ENCODE assay signal across 28 cellular contexts in genomic region chr19:4673216-4673615, GRCh38.
"Had no signal": no experiment of that assay in that cellular context is flagged by ENCODE, and none has a peak within 500 bp of the region (broad histone marks: within the 10 kb centered on the region; RNA-seq: fewer than 3 reads in every experiment).

No MANE protein-coding gene starts in this region.

- ATAC-seq: left colon; lower lobe of right lung; naive thymus-derived CD8-positive, alpha-beta T cell; stimulated activated effector memory CD8-positive, alpha-beta T cell treated with anti-CD3 and anti-CD28 coated beads, Interleukin-12 subunit alpha, Interleukin-12 subunit beta, amount 100 ng/mL, for 72 hours; stimulated activated naive CD8-positive, alpha-beta T cell treated with anti-CD3 and anti-CD28 coated beads, Interleukin-15, Interleukin-2, amounts not matched to agents 100 U/mL and 50 U/mL, for 24 hours had no signal

- FAIRE-seq: colon, endothelial cell of umbilical vein had no signal

- H3K9me3 Mint-ChIP-seq: endodermal cell; immature natural killer cell; naive thymus-derived CD8-positive, alpha-beta T cell; stimulated activated effector memory CD8-positive, alpha-beta T cell treated with anti-CD3 and anti-CD28 coated beads, Interleukin-12 subunit alpha, Interleukin-12 subunit beta, amount 100 ng/mL, for 72 hours; type B pancreatic cell had no signal

- DNase-seq: dorsolateral prefrontal cortex; effector CD4-positive, alpha-beta T cell; endodermal cell; erythroblast; esophagus squamous epithelium; foreskin melanocyte; hypothalamus; immature natural killer cell; islet precursor cell; left colon; left ventricle myocardium inferior; lower lobe of right lung; naive thymus-derived CD8-positive, alpha-beta T cell; sigmoid colon; stimulated activated CD4-positive, alpha-beta T cell treated with anti-CD3 and anti-CD28 coated beads, Interleukin-2, amount 100 ng/mL, for 24 hours; stimulated activated CD4-positive, alpha-beta T cell treated with anti-CD3 and anti-CD28 coated beads, Interleukin-4, amount 100 ng/mL, for 24 hours; stimulated activated naive CD8-positive, alpha-beta T cell treated with anti-CD3 and anti-CD28 coated beads, Interleukin-15, Interleukin-2, amounts not matched to agents 100 U/mL and 50 U/mL, for 24 hours; substantia nigra; testis; tibial artery had no signal

- H3K27me3 ChIP-seq: dorsolateral prefrontal cortex, esophagus squamous epithelium, neutrophil, right atrium auricular region, sigmoid colon, testis, tibial artery had no signal

- H3K4me3 Mint-ChIP-seq: endodermal cell; immature natural killer cell; stimulated activated effector memory CD8-positive, alpha-beta T cell treated with anti-CD3 and anti-CD28 coated beads, Interleukin-12 subunit alpha, Interleukin-12 subunit beta, amount 100 ng/mL, for 72 hours; type B pancreatic cell had no signal

- H3K9me3 ChIP-seq: esophagus squamous epithelium, left ventricle myocardium inferior, lower lobe of right lung, neutrophil, right atrium auricular region, sigmoid colon, testis, tibial artery had no signal

- H3K27ac ChIP-seq: esophagus squamous epithelium, lower lobe of right lung, neutrophil, parathyroid adenoma, right atrium auricular region, sigmoid colon, testis, tibial artery had no signal

- H3K9ac ChIP-seq: parathyroid adenoma had no signal

- H2AFZ ChIP-seq: parathyroid adenoma had no signal

- H3K4me3 ChIP-seq: dorsolateral prefrontal cortex, esophagus squamous epithelium, left ventricle myocardium inferior, lower lobe of right lung, right atrium auricular region, sigmoid colon, testis, tibial artery had no signal

- H3K27ac Mint-ChIP-seq: endodermal cell, type B pancreatic cell had no signal

- H3K27me3 Mint-ChIP-seq: naive thymus-derived CD8-positive, alpha-beta T cell; progenitor cell of endocrine pancreas; type B pancreatic cell had no signal
